1 cellular context compared by ENCODE assay signal in the genomic region with DNA sequence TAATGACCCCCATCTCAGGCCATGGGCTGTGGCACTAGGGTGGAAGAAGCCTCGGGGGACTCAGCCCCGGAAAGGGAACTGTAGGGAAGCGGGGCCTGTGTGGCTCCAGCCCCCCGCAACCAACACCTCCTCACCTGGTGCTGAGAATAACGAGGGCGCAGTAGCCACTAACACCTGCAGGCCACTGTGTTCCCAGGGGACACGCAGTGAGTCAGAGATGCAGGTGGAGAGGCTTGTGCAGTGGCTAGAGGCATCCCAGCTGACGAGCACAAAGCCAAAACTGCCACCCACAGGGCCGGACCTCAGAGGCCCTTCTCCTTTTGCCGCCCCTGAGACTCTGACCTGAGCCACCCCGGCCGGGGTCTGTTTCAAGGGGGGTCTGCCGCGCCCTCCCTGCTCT.
TF ChIP-seq lines count a peak whose summit lies in the region.

No MANE protein-coding gene starts in this region.

TF ChIP-seq in GM23338, 12 proteins besides CTCF, POLR2A, EP300 and RAD21 (continued from another document):
- TF ChIP-seq, protein P1, sequence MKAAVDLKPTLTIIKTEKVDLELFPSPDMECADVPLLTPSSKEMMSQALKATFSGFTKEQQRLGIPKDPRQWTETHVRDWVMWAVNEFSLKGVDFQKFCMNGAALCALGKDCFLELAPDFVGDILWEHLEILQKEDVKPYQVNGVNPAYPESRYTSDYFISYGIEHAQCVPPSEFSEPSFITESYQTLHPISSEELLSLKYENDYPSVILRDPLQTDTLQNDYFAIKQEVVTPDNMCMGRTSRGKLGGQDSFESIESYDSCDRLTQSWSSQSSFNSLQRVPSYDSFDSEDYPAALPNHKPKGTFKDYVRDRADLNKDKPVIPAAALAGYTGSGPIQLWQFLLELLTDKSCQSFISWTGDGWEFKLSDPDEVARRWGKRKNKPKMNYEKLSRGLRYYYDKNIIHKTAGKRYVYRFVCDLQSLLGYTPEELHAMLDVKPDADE (IDR thresholded peaks at IDR 0.05) = no peak
- TF ChIP-seq POLR2AphosphoS5 (IDR thresholded peaks at IDR 0.05; ENCODE audit: low read depth) (no peak), JUNB (IDR thresholded peaks at IDR 0.05; ENCODE audit: unreplicated experiment) (no peak), NANOG (IDR thresholded peaks at IDR 0.05; ENCODE audit: borderline replicate concordance) (no peak), STAT1 (IDR thresholded peaks at IDR 0.05; ENCODE audit: unreplicated experiment) (no peak), EZH2phosphoT487 (IDR thresholded peaks at IDR 0.05; ENCODE audit: unreplicated experiment) (no peak)
- TF ChIP-seq, protein P2, sequence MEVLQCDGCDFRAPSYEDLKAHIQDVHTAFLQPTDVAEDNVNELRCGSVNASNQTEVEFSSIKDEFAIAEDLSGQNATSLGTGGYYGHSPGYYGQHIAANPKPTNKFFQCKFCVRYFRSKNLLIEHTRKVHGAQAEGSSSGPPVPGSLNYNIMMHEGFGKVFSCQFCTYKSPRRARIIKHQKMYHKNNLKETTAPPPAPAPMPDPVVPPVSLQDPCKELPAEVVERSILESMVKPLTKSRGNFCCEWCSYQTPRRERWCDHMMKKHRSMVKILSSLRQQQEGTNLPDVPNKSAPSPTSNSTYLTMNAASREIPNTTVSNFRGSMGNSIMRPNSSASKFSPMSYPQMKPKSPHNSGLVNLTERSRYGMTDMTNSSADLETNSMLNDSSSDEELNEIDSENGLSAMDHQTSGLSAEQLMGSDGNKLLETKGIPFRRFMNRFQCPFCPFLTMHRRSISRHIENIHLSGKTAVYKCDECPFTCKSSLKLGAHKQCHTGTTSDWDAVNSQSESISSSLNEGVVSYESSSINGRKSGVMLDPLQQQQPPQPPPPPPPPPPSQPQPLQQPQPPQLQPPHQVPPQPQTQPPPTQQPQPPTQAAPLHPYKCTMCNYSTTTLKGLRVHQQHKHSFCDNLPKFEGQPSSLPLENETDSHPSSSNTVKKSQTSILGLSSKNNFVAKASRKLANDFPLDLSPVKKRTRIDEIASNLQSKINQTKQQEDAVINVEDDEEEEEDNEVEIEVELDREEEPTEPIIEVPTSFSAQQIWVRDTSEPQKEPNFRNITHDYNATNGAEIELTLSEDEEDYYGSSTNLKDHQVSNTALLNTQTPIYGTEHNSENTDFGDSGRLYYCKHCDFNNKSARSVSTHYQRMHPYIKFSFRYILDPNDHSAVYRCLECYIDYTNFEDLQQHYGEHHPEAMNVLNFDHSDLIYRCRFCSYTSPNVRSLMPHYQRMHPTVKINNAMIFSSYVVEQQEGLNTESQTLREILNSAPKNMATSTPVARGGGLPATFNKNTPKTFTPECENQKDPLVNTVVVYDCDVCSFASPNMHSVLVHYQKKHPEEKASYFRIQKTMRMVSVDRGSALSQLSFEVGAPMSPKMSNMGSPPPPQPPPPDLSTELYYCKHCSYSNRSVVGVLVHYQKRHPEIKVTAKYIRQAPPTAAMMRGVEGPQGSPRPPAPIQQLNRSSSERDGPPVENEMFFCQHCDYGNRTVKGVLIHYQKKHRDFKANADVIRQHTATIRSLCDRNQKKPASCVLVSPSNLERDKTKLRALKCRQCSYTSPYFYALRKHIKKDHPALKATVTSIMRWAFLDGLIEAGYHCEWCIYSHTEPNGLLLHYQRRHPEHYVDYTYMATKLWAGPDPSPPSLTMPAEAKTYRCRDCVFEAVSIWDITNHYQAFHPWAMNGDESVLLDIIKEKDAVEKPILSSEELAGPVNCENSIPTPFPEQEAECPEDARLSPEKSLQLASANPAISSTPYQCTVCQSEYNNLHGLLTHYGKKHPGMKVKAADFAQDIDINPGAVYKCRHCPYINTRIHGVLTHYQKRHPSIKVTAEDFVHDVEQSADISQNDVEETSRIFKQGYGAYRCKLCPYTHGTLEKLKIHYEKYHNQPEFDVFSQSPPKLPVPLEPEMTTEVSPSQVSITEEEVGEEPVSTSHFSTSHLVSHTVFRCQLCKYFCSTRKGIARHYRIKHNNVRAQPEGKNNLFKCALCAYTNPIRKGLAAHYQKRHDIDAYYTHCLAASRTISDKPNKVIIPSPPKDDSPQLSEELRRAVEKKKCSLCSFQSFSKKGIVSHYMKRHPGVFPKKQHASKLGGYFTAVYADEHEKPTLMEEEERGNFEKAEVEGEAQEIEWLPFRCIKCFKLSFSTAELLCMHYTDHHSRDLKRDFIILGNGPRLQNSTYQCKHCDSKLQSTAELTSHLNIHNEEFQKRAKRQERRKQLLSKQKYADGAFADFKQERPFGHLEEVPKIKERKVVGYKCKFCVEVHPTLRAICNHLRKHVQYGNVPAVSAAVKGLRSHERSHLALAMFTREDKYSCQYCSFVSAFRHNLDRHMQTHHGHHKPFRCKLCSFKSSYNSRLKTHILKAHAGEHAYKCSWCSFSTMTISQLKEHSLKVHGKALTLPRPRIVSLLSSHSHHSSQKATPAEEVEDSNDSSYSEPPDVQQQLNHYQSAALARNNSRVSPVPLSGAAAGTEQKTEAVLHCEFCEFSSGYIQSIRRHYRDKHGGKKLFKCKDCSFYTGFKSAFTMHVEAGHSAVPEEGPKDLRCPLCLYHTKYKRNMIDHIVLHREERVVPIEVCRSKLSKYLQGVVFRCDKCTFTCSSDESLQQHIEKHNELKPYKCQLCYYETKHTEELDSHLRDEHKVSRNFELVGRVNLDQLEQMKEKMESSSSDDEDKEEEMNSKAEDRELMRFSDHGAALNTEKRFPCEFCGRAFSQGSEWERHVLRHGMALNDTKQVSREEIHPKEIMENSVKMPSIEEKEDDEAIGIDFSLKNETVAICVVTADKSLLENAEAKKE (CRISPR knock-in tag; IDR thresholded peaks at IDR 0.05) = no peak
